12 cellular contexts compared by ENCODE assay signal in genomic region chr4:106314960-106315359, GRCh38. TPM values are rescaled to one million over a fixed set of nuclear protein-coding genes. Genes with fewer than 3 reads are reported as not detected.
A peak's percentile ranks its signal among the peaks of the same experiment; 100 is the strongest.
DNase-seq lines count a peak whose midpoint lies in the region; ATAC-seq, FAIRE-seq and TF ChIP-seq lines count a peak whose summit lies in the region.
"Had no signal": no experiment of that assay in that cellular context is flagged by ENCODE, and none has a peak within 500 bp of the region (broad histone marks: within the 10 kb centered on the region; RNA-seq: fewer than 3 reads in every experiment).

No MANE protein-coding gene starts in this region.

- H3K4me2 ChIP-seq in astrocyte (ENCODE audit: low read length) = peak overlapping the region; percentile 93

- no peak for DNase-seq in breast epithelium (ENCODE audit: low spot score in 2 of 2)
- DNase-seq in MCF 10A (ENCODE audit: unreplicated experiment) = no peak
- no peak for DNase-seq in astrocyte (ENCODE audit: low read depth)
- no peak for DNase-seq in right lobe of liver
- DNase-seq in upper lobe of right lung = no peak
- DNase-seq in type B pancreatic cell (ENCODE audit: extremely low spot score, unreplicated experiment) = no peak
- no peak for DNase-seq in NCI-H345 (lab: John Stamatoyannopoulos, UW)
- DNase-seq in natural killer cell = no peak
- DNase-seq: body of pancreas, small intestine had no signal

- intact Hi-C loops in breast epithelium (cut with DNase I; ENCODE audit: low total_unique reads) (no loop called here), MCF 10A (cut with micrococcal nuclease) (loop anchor here (2.0 kb wide), 1 partner anchor 48 kb away; no protein-coding TSS in a partner anchor), right lobe of liver (cut with DNase I) (no loop called here), upper lobe of right lung (cut with DNase I) (no loop called here), natural killer cell (cut with micrococcal nuclease) (loop anchor here (10.0 kb wide), 1 partner anchor 1170 kb away; the partner anchor contains the start of gene TET2)

- H2AFZ ChIP-seq in astrocyte (ENCODE audit: low read depth, low read length) = no peak overlapping the region

- TF ChIP-seq CTCF in breast epithelium (IDR thresholded peaks at IDR 0.05) (no peak), MCF 10A (IDR thresholded peaks at IDR 0.05; ENCODE audit: unreplicated experiment) (no peak), astrocyte (IDR thresholded peaks at IDR 0.05; ENCODE audit: insufficient read depth, low read depth, low read length) (no peak), right lobe of liver (IDR thresholded peaks at IDR 0.05) (no peak), upper lobe of right lung (IDR thresholded peaks at IDR 0.05) (no peak), type B pancreatic cell (conservative IDR thresholded peaks at IDR 0.05) (no peak), natural killer cell (IDR thresholded peaks at IDR 0.05) (no peak)

- ATAC-seq in right lobe of liver = no peak
- no peak for ATAC-seq in upper lobe of right lung
- ATAC-seq in natural killer cell = no peak

- 27% methylated on average over 6 of the region's 6 CpGs for WGBS in right lobe of liver (ENCODE audit: insufficient coverage, low coverage, low lambda C conversion rate, missing lambda C conversion rate)

- CTCF ChIA-PET in MCF 10A (lab: Yijun Ruan, JAX) = interaction anchor here (0.5 to 0.6 kb wide), 2 partner anchors 13 to 625 kb away, joined by 3 to 4 read pairs; no protein-coding TSS in a partner anchor

- POLR2A ChIA-PET in MCF 10A (lab: Yijun Ruan, JAX) = interaction anchor here (0.6 to 2.7 kb wide), 10 partner anchors 8 to 1821 kb away, joined by 3 to 13 read pairs (median 4); no protein-coding TSS in a partner anchor

- H3K27me3 Mint-ChIP-seq in MCF 10A (ENCODE audit: insufficient read depth, unreplicated experiment) = no peaks in the 10 kb centered on the region
- no peaks in the 10 kb centered on the region for H3K27me3 Mint-ChIP-seq in astrocyte (ENCODE audit: low read depth, unreplicated experiment)
- H3K27me3 Mint-ChIP-seq in type B pancreatic cell = no peaks in the 10 kb centered on the region
- no peaks in the 10 kb centered on the region for H3K27me3 Mint-ChIP-seq in natural killer cell (ENCODE audit: low read depth in 2 of 2)
- H3K27me3 Mint-ChIP-seq: T-helper 17 cell had no signal

- H3K4me1 Mint-ChIP-seq in MCF 10A (ENCODE audit: insufficient read depth, unreplicated experiment) (peaks cover 25% of the 10 kb centered on the region), astrocyte (ENCODE audit: low read depth, unreplicated experiment) (peaks cover 20% of the 10 kb centered on the region), type B pancreatic cell (ENCODE audit: unreplicated experiment) (peaks cover 24% of the 10 kb centered on the region), natural killer cell (peaks cover under 1 to 35% of the 10 kb centered on the region in 2 donors)

- no peaks in the 10 kb centered on the region for H3K36me3 ChIP-seq in breast epithelium
- no peaks in the 10 kb centered on the region for H3K36me3 ChIP-seq in astrocyte (ENCODE audit: insufficient read depth, low read length)
- no peaks in the 10 kb centered on the region for H3K36me3 ChIP-seq in right lobe of liver
- no peaks in the 10 kb centered on the region for H3K36me3 ChIP-seq in upper lobe of right lung

- H3K9me3 ChIP-seq in breast epithelium = no peaks in the 10 kb centered on the region
- H3K9me3 ChIP-seq in astrocyte (ENCODE audit: insufficient read depth, low read depth, low read length) = no peaks in the 10 kb centered on the region
- H3K9me3 ChIP-seq in right lobe of liver = no peaks in the 10 kb centered on the region
- no peaks in the 10 kb centered on the region for H3K9me3 ChIP-seq in upper lobe of right lung
- H3K9me3 ChIP-seq: body of pancreas had no signal

- H3K9ac ChIP-seq in astrocyte (ENCODE audit: low read length) = peak overlapping the region; percentile 97

- H3K36me3 Mint-ChIP-seq in MCF 10A (ENCODE audit: insufficient read depth, unreplicated experiment) (peaks cover 5% of the 10 kb centered on the region), astrocyte (ENCODE audit: low read depth, unreplicated experiment) (no peaks in the 10 kb centered on the region), type B pancreatic cell (no peaks in the 10 kb centered on the region), natural killer cell (no peaks in the 10 kb centered on the region)

- H3K9me3 Mint-ChIP-seq in MCF 10A (ENCODE audit: unreplicated experiment) (no peaks in the 10 kb centered on the region), astrocyte (ENCODE audit: unreplicated experiment) (no peaks in the 10 kb centered on the region), type B pancreatic cell (no peaks in the 10 kb centered on the region), natural killer cell (no peaks in the 10 kb centered on the region)

- H3K4me3 ChIP-seq in breast epithelium (peak overlapping the region; percentile 72 to 97 (median 96)), astrocyte (ENCODE audit: insufficient read depth, low read depth, low read length) (peak overlapping the region; percentile 92), right lobe of liver (peak overlapping the region; percentile 76 to 95 (median 82)), upper lobe of right lung (peak overlapping the region; percentile 74)

- no TSS peak for BruUV-seq in MCF 10A (replicated peaks; lab: Mats Ljungman, UMichigan)

- H3K27ac Mint-ChIP-seq in MCF 10A (ENCODE audit: low read depth, unreplicated experiment) = no peak overlapping the region
- no peak overlapping the region for H3K27ac Mint-ChIP-seq in astrocyte (ENCODE audit: unreplicated experiment)
- H3K27ac Mint-ChIP-seq in type B pancreatic cell = no peak overlapping the region
- no peak overlapping the region for H3K27ac Mint-ChIP-seq in natural killer cell
- H3K27ac Mint-ChIP-seq: T-helper 17 cell had no signal

- H3K4me3 Mint-ChIP-seq in MCF 10A (ENCODE audit: unreplicated experiment) (no peak overlapping the region), astrocyte (ENCODE audit: unreplicated experiment) (no peak overlapping the region), type B pancreatic cell (no peak overlapping the region), natural killer cell (no peak overlapping the region)
- H3K4me3 Mint-ChIP-seq: T-helper 17 cell had no signal

- H3K4me1 ChIP-seq in breast epithelium (peaks cover 0 to 23% of the 10 kb centered on the region in 2 donors), astrocyte (ENCODE audit: insufficient read depth, low read length) (peaks cover 25% of the 10 kb centered on the region), right lobe of liver (peaks cover 0 to 28% (median 11%) of the 10 kb centered on the region in 4 donors), upper lobe of right lung (peaks cover 20% of the 10 kb centered on the region)

- H4K20me1 ChIP-seq in astrocyte (ENCODE audit: insufficient read depth, low read length) = no peaks in the 10 kb centered on the region

- no peaks in the 10 kb centered on the region for H3K27me3 ChIP-seq in breast epithelium
- H3K27me3 ChIP-seq in astrocyte (ENCODE audit: insufficient read depth, low read length) = no peaks in the 10 kb centered on the region
- H3K27me3 ChIP-seq in right lobe of liver = no peaks in the 10 kb centered on the region
- no peaks in the 10 kb centered on the region for H3K27me3 ChIP-seq in upper lobe of right lung
- H3K27me3 ChIP-seq: body of pancreas had no signal

- FAIRE-seq in astrocyte (lab: Jason Lieb, UNC) = peak; percentile 37
- FAIRE-seq: small intestine had no signal

- no peak for TF ChIP-seq POLR2A in breast epithelium (IDR thresholded peaks at IDR 0.05)
- TF ChIP-seq POLR2A in right lobe of liver (IDR thresholded peaks at IDR 0.05) = no peak

- peaks cover 85% of the 10 kb centered on the region for H3K79me2 ChIP-seq in astrocyte (ENCODE audit: insufficient read depth, low read length)

- H3K27ac ChIP-seq in breast epithelium = peak overlapping the region in 1 of 2 donors; percentile 95
- peak overlapping the region; percentile 99 for H3K27ac ChIP-seq in astrocyte (ENCODE audit: low read depth, low read length)
- H3K27ac ChIP-seq in right lobe of liver = no peak overlapping the region
- peak overlapping the region; percentile 92 for H3K27ac ChIP-seq in upper lobe of right lung

RNA-seq across cellular contexts. Expression of gene TBCK, which starts 1.0 kb away (rescaled TPM):
- total RNA-seq in breast epithelium (10 to 100 TPM; 46.9 to 82.3 (median 57.0) TPM), MCF 10A (2022) (27.8 and 33.2 TPM in 2 replicates), astrocyte (25.8 and 27.9 TPM in 2 replicates), right lobe of liver (10 to 100 TPM; 15.1 to 20.1 (median 16.8) TPM), upper lobe of right lung (51.7 TPM), type B pancreatic cell (ENCODE audit: low replicate concordance) (42.1 and 59.8 TPM in 2 replicates), natural killer cell (10 to 100 TPM; 49.5 to 78.5 (median 54.2) TPM)

RNA-seq across cellular contexts. Expression of gene AIMP1, which starts 1.4 kb away (rescaled TPM):
- 10 to 100 TPM; 25.3 to 34.4 (median 28.2) TPM for total RNA-seq in breast epithelium
- 103 and 126 TPM in 2 replicates for total RNA-seq in MCF 10A (2022)
- total RNA-seq in astrocyte = 46.8 and 53.4 TPM in 2 replicates
- total RNA-seq in right lobe of liver = 10 to 100 TPM; 15.0 to 21.2 (median 16.7) TPM
- 42.9 TPM for total RNA-seq in upper lobe of right lung
- 42.1 and 49.3 TPM in 2 replicates for total RNA-seq in type B pancreatic cell (ENCODE audit: low replicate concordance)
- 10 to 100 TPM; 37.7 to 46.8 (median 40.3) TPM for total RNA-seq in natural killer cell

RNA-seq across cellular contexts. Expression of gene GIMD1, which starts 53.6 kb away (rescaled TPM):
- total RNA-seq in breast epithelium = not detected
- not detected in 2 replicates for total RNA-seq in MCF 10A (2022)
- not detected in 2 replicates for total RNA-seq in astrocyte
- total RNA-seq in right lobe of liver = not detected
- total RNA-seq in upper lobe of right lung = not detected
- not detected in 2 replicates for total RNA-seq in type B pancreatic cell (ENCODE audit: low replicate concordance)
- total RNA-seq in natural killer cell = not detected
- total RNA-seq: body of pancreas, LHCN-M2, T-helper 17 cell had no signal

Comparison
In these comparisons a context has a peak if more than half of its experiments do, and no peak if none do; other contexts are left out.
1. intact Hi-C loops: an anchor here in MCF 10A (2.0 kb wide) and natural killer cell (10.0 kb wide); none called in breast epithelium, right lobe of liver and upper lobe of right lung.
2. H3K27ac ChIP-seq: peak in astrocyte (single experiment) and upper lobe of right lung (single experiment); none in right lobe of liver (0 of 3).
3. Peak in every context shown above with its lines, with median percentiles within 50 percentile points of each other: H3K4me3 ChIP-seq.